18 cellular contexts compared by ENCODE assay signal in the genomic region with DNA sequence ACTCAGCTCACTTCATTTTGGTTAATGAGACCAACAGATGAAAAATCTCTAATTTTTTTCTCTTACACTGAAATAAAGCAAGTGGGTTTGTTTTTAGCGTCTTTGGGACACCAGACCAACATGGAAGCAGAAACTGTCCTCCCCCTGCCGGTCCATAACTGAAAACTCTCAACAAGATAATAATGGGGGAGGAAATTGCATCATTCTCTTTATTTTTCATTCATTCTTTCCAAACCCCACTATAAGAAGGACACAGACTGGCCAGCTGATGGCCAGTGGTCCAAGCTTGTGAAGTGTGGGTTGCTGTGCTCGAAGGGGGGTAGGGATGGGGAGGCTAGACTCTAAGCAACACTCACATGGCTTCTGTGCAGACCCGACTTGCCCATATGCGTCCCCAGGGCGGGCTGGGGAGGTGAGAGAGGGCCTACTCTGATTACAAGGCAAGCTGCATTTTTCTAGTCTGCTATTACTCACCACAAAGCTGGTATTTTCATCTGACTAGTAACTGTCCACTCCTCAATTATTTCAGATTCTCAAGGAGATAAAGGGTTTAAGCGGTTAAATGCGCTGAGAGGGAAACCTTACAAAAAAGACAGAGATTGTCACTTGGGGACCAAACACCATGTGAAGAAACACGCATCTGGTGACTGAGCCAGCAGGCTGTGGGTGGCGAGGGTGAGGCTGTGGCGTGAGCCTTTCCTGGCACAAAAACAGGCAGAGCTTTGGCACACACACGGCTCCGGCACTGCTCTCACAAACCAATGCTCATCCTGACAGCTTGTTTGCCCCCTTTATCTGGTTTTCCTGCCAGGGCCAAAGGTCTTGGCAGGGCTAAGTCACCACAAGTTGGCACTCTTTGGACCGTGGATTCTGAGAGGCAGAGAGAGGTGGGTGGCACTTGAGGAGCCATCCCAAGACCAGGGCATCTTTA. TPM values are rescaled to one million over a fixed set of nuclear protein-coding genes. Genes with fewer than 3 reads are reported as not detected.
DNase-seq lines count a peak whose midpoint lies in the region; ATAC-seq and TF ChIP-seq lines count a peak whose summit lies in the region.
"Had no signal": no experiment of that assay in that cellular context is flagged by ENCODE, and none has a peak within 500 bp of the region (broad histone marks: within the 10 kb centered on the region; RNA-seq: fewer than 3 reads in every experiment).

No MANE protein-coding gene starts in this region.

- intact Hi-C loops in activated CD4-positive, alpha-beta T cell treated with anti-CD3 and anti-CD28 coated beads for 36 hours (cut with DNase I, micrococcal nuclease), result no loop called here

- H3K4me1 ChIP-seq in liver (ENCODE audit: control insufficient read depth in 4 of 4, insufficient read depth in 4 of 4, low read length in 3 of 4), result peaks cover 9 to 42% (median 34%) of the 10 kb centered on the region in 4 donors
- H3K4me1 ChIP-seq: Caco-2, Peyer's patch had no signal

- peak overlapping the region; percentile 37 for H3K27ac Mint-ChIP-seq in activated CD4-positive, alpha-beta T cell treated with anti-CD3 and anti-CD28 coated beads for 36 hours
- H3K27ac Mint-ChIP-seq in stimulated activated memory B cell treated with anti-CD40 and anti-IgM and Interleukin-4, amounts not matched to agents 10 μg/mL and 1 μg/mL and 100 μg/mL, for 72 hours, result peak overlapping the region; percentile 59
- H3K27ac Mint-ChIP-seq: HFFc6 had no signal

- H3K27ac ChIP-seq in liver (ENCODE audit: low read depth in 1 of 2, low read length in 2 of 2), result peak overlapping the region; percentile 44 to 66
- H3K27ac ChIP-seq: cardiac muscle cell, Peyer's patch, testis had no signal

- H3K4me3 ChIP-seq in liver (ENCODE audit: low read depth in 1 of 3, low read length in 3 of 3), result no peak overlapping the region
- H3K4me3 ChIP-seq: cardiac muscle cell, Peyer's patch, testis had no signal

- POLR2A ChIA-PET in activated CD4-positive, alpha-beta T cell treated with anti-CD3 and anti-CD28 coated beads for 36 hours (lab: Charles Lee), result no interaction called here

- no peak for TF ChIP-seq CTCF in liver (IDR thresholded peaks at IDR 0.05; ENCODE audit: low read depth, low read length, missing input control)

- ATAC-seq in activated CD4-positive, alpha-beta T cell treated with anti-CD3 and anti-CD28 coated beads for 36 hours, result no peak
- no peak for ATAC-seq in stimulated activated memory B cell treated with anti-CD40 and anti-IgM and Interleukin-4, amounts not matched to agents 10 μg/mL and 1 μg/mL and 100 μg/mL, for 72 hours
- no peak for ATAC-seq in HG03342 (IDR thresholded peaks at IDR 0.05; ENCODE audit: unreplicated experiment)

- peaks cover 65% of the 10 kb centered on the region for H3K36me3 Mint-ChIP-seq in activated CD4-positive, alpha-beta T cell treated with anti-CD3 and anti-CD28 coated beads for 36 hours (ENCODE audit: low read depth)
- H3K36me3 Mint-ChIP-seq in stimulated activated memory B cell treated with anti-CD40 and anti-IgM and Interleukin-4, amounts not matched to agents 10 μg/mL and 1 μg/mL and 100 μg/mL, for 72 hours, result peaks cover 76% of the 10 kb centered on the region

- H3K27me3 Mint-ChIP-seq in activated CD4-positive, alpha-beta T cell treated with anti-CD3 and anti-CD28 coated beads for 36 hours, result no peaks in the 10 kb centered on the region
- no peaks in the 10 kb centered on the region for H3K27me3 Mint-ChIP-seq in stimulated activated memory B cell treated with anti-CD40 and anti-IgM and Interleukin-4, amounts not matched to agents 10 μg/mL and 1 μg/mL and 100 μg/mL, for 72 hours

- no peaks in the 10 kb centered on the region for H3K9me3 Mint-ChIP-seq in activated CD4-positive, alpha-beta T cell treated with anti-CD3 and anti-CD28 coated beads for 36 hours (ENCODE audit: low read depth)
- H3K9me3 Mint-ChIP-seq in stimulated activated memory B cell treated with anti-CD40 and anti-IgM and Interleukin-4, amounts not matched to agents 10 μg/mL and 1 μg/mL and 100 μg/mL, for 72 hours, result no peaks in the 10 kb centered on the region
- H3K9me3 Mint-ChIP-seq: HFFc6, neural crest cell had no signal

- peak overlapping the region in 1 of 2 donors; percentile 24 for H3K9ac ChIP-seq in liver (ENCODE audit: low read depth in 1 of 2, low read length in 2 of 2)

- H3K27me3 ChIP-seq in liver (ENCODE audit: control insufficient read depth in 4 of 4, insufficient read depth in 4 of 4, low read length in 3 of 4), result no peaks in the 10 kb centered on the region
- H3K27me3 ChIP-seq: cardiac muscle cell, Peyer's patch, testis had no signal

- peaks cover 5 to 43% (median 32%) of the 10 kb centered on the region in 4 donors for H3K36me3 ChIP-seq in liver (ENCODE audit: control insufficient read depth in 4 of 4, insufficient read depth in 3 of 4, low read depth in 1 of 4, low read length in 3 of 4)

- no peak overlapping the region for H3K4me3 Mint-ChIP-seq in activated CD4-positive, alpha-beta T cell treated with anti-CD3 and anti-CD28 coated beads for 36 hours
- H3K4me3 Mint-ChIP-seq in stimulated activated memory B cell treated with anti-CD40 and anti-IgM and Interleukin-4, amounts not matched to agents 10 μg/mL and 1 μg/mL and 100 μg/mL, for 72 hours, result no peak overlapping the region
- H3K4me3 Mint-ChIP-seq: HFFc6, neural crest cell had no signal

- no peaks in the 10 kb centered on the region for H3K9me3 ChIP-seq in liver (ENCODE audit: control insufficient read depth in 4 of 4, low read length in 3 of 4)
- H3K9me3 ChIP-seq: Caco-2, Peyer's patch, testis had no signal

- TF ChIP-seq RAD21 in liver (IDR thresholded peaks at IDR 0.05), result peak in 1 of 2 donors; percentile 63

- DNase-seq in activated CD4-positive, alpha-beta T cell treated with anti-CD3 and anti-CD28 coated beads for 36 hours, result no peak
- no peak for DNase-seq in activated CD4-positive, alpha-beta T cell treated with anti-CD3 and anti-CD28 coated beads, Interleukin-2, amount 50 U/mL, for 48 hours
- DNase-seq in amygdala (lab: John Stamatoyannopoulos, UW), result peak in 31 of 56 donors; percentile 4 to 55 (median 34)
- DNase-seq in NCI-H128 (lab: John Stamatoyannopoulos, UW; ENCODE audit: unreplicated experiment), result no peak
- DNase-seq in cerebellar nuclear complex (lab: John Stamatoyannopoulos, UW), result no peak
- DNase-seq: activated CD4-positive, alpha-beta T cell treated with anti-CD3 and anti-CD28 coated beads for 4 hours; activated effector memory CD4-positive, alpha-beta T cell treated with Interleukin-2 at 50 U/mL for 16 hours; Caco-2; HFFc6; NCI-H1417; Peyer's patch; SW 1271; testis had no signal

- 64% methylated on average over 14 of the region's 14 CpGs for WGBS in liver

- CTCF ChIA-PET in activated CD4-positive, alpha-beta T cell treated with anti-CD3 and anti-CD28 coated beads for 36 hours (lab: Charles Lee), result interaction anchor here (1.2 kb wide), 1 partner anchor 101 kb away, joined by 3 read pairs; no protein-coding TSS in a partner anchor

- peaks cover 1% of the 10 kb centered on the region for H3K4me1 Mint-ChIP-seq in activated CD4-positive, alpha-beta T cell treated with anti-CD3 and anti-CD28 coated beads for 36 hours
- H3K4me1 Mint-ChIP-seq in stimulated activated memory B cell treated with anti-CD40 and anti-IgM and Interleukin-4, amounts not matched to agents 10 μg/mL and 1 μg/mL and 100 μg/mL, for 72 hours, result peaks cover 12% of the 10 kb centered on the region
- H3K4me1 Mint-ChIP-seq: neural crest cell had no signal

TF ChIP-seq in liver, 16 proteins besides CTCF, POLR2A, EP300 and RAD21 (continues in another document):
- no peak for TF ChIP-seq HNF4G (IDR thresholded peaks at IDR 0.05)
- no peak for TF ChIP-seq TAF1 (conservative IDR thresholded peaks at IDR 0.05)
- TF ChIP-seq FOXA1 (IDR thresholded peaks at IDR 0.05), result no peak
- peak in 1 of 2 donors; percentile 36 for TF ChIP-seq EGR1 (IDR thresholded peaks at IDR 0.05; ENCODE audit: low read depth in 2 of 2)
- TF ChIP-seq, protein P1, sequence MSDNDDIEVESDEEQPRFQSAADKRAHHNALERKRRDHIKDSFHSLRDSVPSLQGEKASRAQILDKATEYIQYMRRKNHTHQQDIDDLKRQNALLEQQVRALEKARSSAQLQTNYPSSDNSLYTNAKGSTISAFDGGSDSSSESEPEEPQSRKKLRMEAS (IDR thresholded peaks at IDR 0.05), result peak; percentile 59
- TF ChIP-seq HNF4A (conservative IDR thresholded peaks at IDR 0.05), result peak; percentile 70 to 82
- TF ChIP-seq, protein P2, sequence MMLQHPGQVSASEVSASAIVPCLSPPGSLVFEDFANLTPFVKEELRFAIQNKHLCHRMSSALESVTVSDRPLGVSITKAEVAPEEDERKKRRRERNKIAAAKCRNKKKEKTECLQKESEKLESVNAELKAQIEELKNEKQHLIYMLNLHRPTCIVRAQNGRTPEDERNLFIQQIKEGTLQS (IDR thresholded peaks at IDR 0.05), result no peak
- TF ChIP-seq FOXA2 (IDR thresholded peaks at IDR 0.05), result no peak
- TF ChIP-seq YY1 (IDR thresholded peaks at IDR 0.05), result peak; percentile 53
- peak in 1 of 2 donors; percentile 59 for TF ChIP-seq JUND (IDR thresholded peaks at IDR 0.05)
- peak; percentile 54 for TF ChIP-seq SP1 (IDR thresholded peaks at IDR 0.05)
- TF ChIP-seq GABPA (IDR thresholded peaks at IDR 0.05 in 1 of 2, conservative IDR thresholded peaks at IDR 0.05 in 1 of 2), result peak in 1 of 2 donors; percentile 29
- TF ChIP-seq, protein P3, sequence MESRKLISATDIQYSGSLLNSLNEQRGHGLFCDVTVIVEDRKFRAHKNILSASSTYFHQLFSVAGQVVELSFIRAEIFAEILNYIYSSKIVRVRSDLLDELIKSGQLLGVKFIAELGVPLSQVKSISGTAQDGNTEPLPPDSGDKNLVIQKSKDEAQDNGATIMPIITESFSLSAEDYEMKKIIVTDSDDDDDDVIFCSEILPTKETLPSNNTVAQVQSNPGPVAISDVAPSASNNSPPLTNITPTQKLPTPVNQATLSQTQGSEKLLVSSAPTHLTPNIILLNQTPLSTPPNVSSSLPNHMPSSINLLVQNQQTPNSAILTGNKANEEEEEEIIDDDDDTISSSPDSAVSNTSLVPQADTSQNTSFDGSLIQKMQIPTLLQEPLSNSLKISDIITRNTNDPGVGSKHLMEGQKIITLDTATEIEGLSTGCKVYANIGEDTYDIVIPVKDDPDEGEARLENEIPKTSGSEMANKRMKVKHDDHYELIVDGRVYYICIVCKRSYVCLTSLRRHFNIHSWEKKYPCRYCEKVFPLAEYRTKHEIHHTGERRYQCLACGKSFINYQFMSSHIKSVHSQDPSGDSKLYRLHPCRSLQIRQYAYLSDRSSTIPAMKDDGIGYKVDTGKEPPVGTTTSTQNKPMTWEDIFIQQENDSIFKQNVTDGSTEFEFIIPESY (IDR thresholded peaks at IDR 0.05), result no peak
- no peak for TF ChIP-seq NR2F2 (IDR thresholded peaks at IDR 0.05)

RNA-seq across cellular contexts. Expression of a gene that starts 38.2 kb away (rescaled TPM):
- 10 to 100 TPM; 50.2 to 72.5 TPM for total RNA-seq in activated CD4-positive, alpha-beta T cell treated with anti-CD3 and anti-CD28 coated beads for 36 hours
- total RNA-seq in liver, result 10 to 100 TPM; 16.5 to 19.8 TPM
- polyA plus RNA-seq in liver, result 1 to 10 TPM; 7.0 to 8.6 TPM

RNA-seq across cellular contexts. Expression of a gene that starts 45.3 kb away (rescaled TPM):
- total RNA-seq in activated CD4-positive, alpha-beta T cell treated with anti-CD3 and anti-CD28 coated beads for 36 hours, result 100 to 1,000 TPM; 107 to 117 TPM
- 10 to 100 TPM in 1 of 2 donors, 1 to 10 TPM in 1; 5.8 to 17.3 TPM for total RNA-seq in liver
- 1 to 10 TPM; 2.5 to 3.0 TPM for polyA plus RNA-seq in liver

Comparison
In these comparisons a context has a peak if more than half of its experiments do, and no peak if none do; other contexts are left out.
1. DNase-seq: peak in amygdala (31 of 56); none in activated CD4-positive, alpha-beta T cell treated with anti-CD3 and anti-CD28 coated beads for 36 hours (single experiment), activated CD4-positive, alpha-beta T cell treated with anti-CD3 and anti-CD28 coated beads, Interleukin-2, amount 50 U/mL, for 48 hours (0 of 2), NCI-H128 (single experiment) and cerebellar nuclear complex (0 of 2).
2. RNA of a gene that starts 45.3 kb away (total RNA-seq): 107 to 117 TPM in activated CD4-positive, alpha-beta T cell treated with anti-CD3 and anti-CD28 coated beads for 36 hours; 5.8 to 17.3 TPM in liver; every median in the first group is over 4 times any median in the second.